Comparison of ENCODE assay signal across 33 cellular contexts in the genomic region with DNA sequence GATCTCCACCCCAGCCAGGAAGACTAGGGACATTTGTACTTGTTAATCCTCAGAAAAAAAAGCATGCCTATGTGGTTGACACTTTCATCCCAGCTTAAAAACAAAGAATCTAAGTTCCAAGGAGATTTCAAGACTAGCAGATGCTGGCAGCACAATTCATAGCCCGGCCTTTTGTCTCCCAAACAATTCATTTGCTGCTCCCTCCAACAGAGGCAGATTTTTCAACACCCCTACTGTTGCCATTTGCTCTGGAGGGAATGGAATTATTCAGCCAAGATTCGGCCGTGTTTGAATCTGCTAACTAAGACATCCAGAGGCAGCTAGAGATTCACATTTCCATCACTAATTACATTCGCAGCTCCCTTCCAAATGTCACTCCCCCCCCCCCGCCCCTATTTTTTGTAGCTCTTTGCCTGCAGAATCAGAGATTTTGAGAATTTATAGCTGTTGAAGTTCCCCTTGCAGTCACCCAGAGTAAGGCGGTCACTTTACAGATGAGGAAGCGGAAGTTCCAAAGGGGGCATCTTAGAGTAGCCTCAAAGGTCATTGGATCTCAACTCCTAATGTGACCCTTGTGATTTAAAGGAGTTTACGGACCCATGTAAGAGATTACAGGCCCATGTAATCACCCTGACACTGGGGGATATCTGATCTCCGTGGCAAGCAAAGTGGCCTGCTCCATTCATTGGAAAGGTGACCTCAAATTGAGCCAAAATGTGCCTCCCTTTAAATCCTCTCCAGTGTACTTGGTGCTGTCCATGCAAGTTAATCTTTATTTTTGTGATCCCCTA. TPM values are rescaled to one million over a fixed set of nuclear protein-coding genes. Genes with fewer than 3 reads are reported as not detected.
A peak's percentile ranks its signal among the peaks of the same experiment; 100 is the strongest.
DNase-seq lines count a peak whose midpoint lies in the region; ATAC-seq, FAIRE-seq and TF ChIP-seq lines count a peak whose summit lies in the region.
"Had no signal": no experiment of that assay in that cellular context is flagged by ENCODE, and none has a peak within 500 bp of the region (broad histone marks: within the 10 kb centered on the region; RNA-seq: fewer than 3 reads in every experiment).

No MANE protein-coding gene starts in this region.

- H3K4me3 ChIP-seq in K562: no peak overlapping the region
- H3K4me3 ChIP-seq: dorsolateral prefrontal cortex, Peyer's patch had no signal

- H3K36me3 Mint-ChIP-seq in activated naive CD4-positive, alpha-beta T cell treated with anti-CD3 and anti-CD28 coated beads, Interleukin-2, amount 50 U/mL, for 24 hours: peaks cover 2% of the 10 kb centered on the region
- H3K36me3 Mint-ChIP-seq in nephron (ENCODE audit: low read depth) (peaks cover 5% of the 10 kb centered on the region), endothelial cell (ENCODE audit: low read depth, unreplicated experiment) (no peaks in the 10 kb centered on the region)
- H3K36me3 Mint-ChIP-seq: activated naive CD4-positive, alpha-beta T cell treated with anti-CD3 and anti-CD28 coated beads, Interleukin-2, amount 10 ng/mL, durations not matched to agents 7 days and 5 days; CD4-positive, CD25-positive, alpha-beta regulatory T cell; stimulated activated effector memory CD8-positive, alpha-beta T cell treated with anti-CD3 and anti-CD28 coated beads, Interleukin-12 subunit alpha, Interleukin-12 subunit beta, amount 100 ng/mL, for 72 hours had no signal

- TF ChIP-seq EP300 in K562 (IDR thresholded peaks at IDR 0.05; ENCODE audit: low read length): no peak

- in situ Hi-C loops in K562 (cut with MboI): no loop called here

- H3K36me3 ChIP-seq in K562 (ENCODE audit: control insufficient read depth, insufficient read depth, low read length): no peaks in the 10 kb centered on the region
- H3K36me3 ChIP-seq: brain microvascular endothelial cell, Peyer's patch had no signal

- peaks cover 21 to 37% of the 10 kb centered on the region in 2 experiments for H3K4me1 ChIP-seq in K562 (replicated peaks in 1 of 2; ENCODE audit: control insufficient read depth in 2 of 2, insufficient read depth in 2 of 2, low read length in 2 of 2)

- BruUV-seq in K562 (replicated peaks; lab: Mats Ljungman, UMichigan): no TSS peak

- peak overlapping the region; percentile 41 for H3K27ac Mint-ChIP-seq in activated naive CD4-positive, alpha-beta T cell treated with anti-CD3 and anti-CD28 coated beads, Interleukin-2, amount 50 U/mL, for 24 hours
- H3K27ac Mint-ChIP-seq in nephron (peak overlapping the region in 2 of 3 experiments; percentile 6 to 14), endothelial cell (ENCODE audit: unreplicated experiment) (no peak overlapping the region)
- H3K27ac Mint-ChIP-seq: activated naive CD4-positive, alpha-beta T cell treated with anti-CD3 and anti-CD28 coated beads, Interleukin-2, amount 10 ng/mL, durations not matched to agents 7 days and 5 days; activated T-helper 17 cell treated with anti-CD3 and anti-CD28 coated beads, Interleukin-2, amount 50 U/mL, for 72 hours; stimulated activated effector memory CD8-positive, alpha-beta T cell treated with anti-CD3 and anti-CD28 coated beads, Interleukin-12 subunit alpha, Interleukin-12 subunit beta, amount 100 ng/mL, for 72 hours; T-helper 17 cell had no signal

- H3K9me3 Mint-ChIP-seq in activated naive CD4-positive, alpha-beta T cell treated with anti-CD3 and anti-CD28 coated beads, Interleukin-2, amount 50 U/mL, for 24 hours: no peaks in the 10 kb centered on the region
- H3K9me3 Mint-ChIP-seq in nephron: peaks cover 3% of the 10 kb centered on the region
- no peaks in the 10 kb centered on the region for H3K9me3 Mint-ChIP-seq in endothelial cell (ENCODE audit: unreplicated experiment)
- H3K9me3 Mint-ChIP-seq: activated T-helper 17 cell treated with anti-CD3 and anti-CD28 coated beads, Interleukin-2, amount 50 U/mL, for 72 hours; immature natural killer cell; stimulated activated effector memory CD8-positive, alpha-beta T cell treated with anti-CD3 and anti-CD28 coated beads, Interleukin-12 subunit alpha, Interleukin-12 subunit beta, amount 100 ng/mL, for 72 hours had no signal

- intact Hi-C loops in K562 (cut with micrococcal nuclease): loop anchor here (2.0 kb wide), 1 partner anchor 213 kb away; the partner anchor contains the start of gene UBE2L6

- ATAC-seq in K562 (peak; percentile 61), GM21619 (IDR thresholded peaks at IDR 0.05; ENCODE audit: unreplicated experiment) (no peak), GM18868 (IDR thresholded peaks at IDR 0.05; ENCODE audit: unreplicated experiment) (no peak)
- ATAC-seq: activated T-helper 17 cell treated with anti-CD3 and anti-CD28 coated beads, Interleukin-2, amount 50 U/mL, for 72 hours; left lobe of liver; stimulated activated effector memory CD8-positive, alpha-beta T cell treated with anti-CD3 and anti-CD28 coated beads, Interleukin-12 subunit alpha, Interleukin-12 subunit beta, amount 100 ng/mL, for 72 hours; T-helper 17 cell had no signal

- POLR2A ChIA-PET in K562 (lab: Yijun Ruan, JAX): interaction anchor here (0.6 to 1.7 kb wide), 5 partner anchors 10 to 47 kb away, joined by 3 to 5 read pairs (median 4); partner anchors contain the start of gene SSRP1

- H3K4me3 Mint-ChIP-seq in activated naive CD4-positive, alpha-beta T cell treated with anti-CD3 and anti-CD28 coated beads, Interleukin-2, amount 50 U/mL, for 24 hours: no peak overlapping the region
- H3K4me3 Mint-ChIP-seq in nephron (no peak overlapping the region), endothelial cell (ENCODE audit: unreplicated experiment) (no peak overlapping the region)
- H3K4me3 Mint-ChIP-seq: activated naive CD4-positive, alpha-beta T cell treated with anti-CD3 and anti-CD28 coated beads, Interleukin-2, amount 10 ng/mL, durations not matched to agents 7 days and 5 days; activated T-helper 17 cell treated with anti-CD3 and anti-CD28 coated beads, Interleukin-2, amount 50 U/mL, for 72 hours; CD4-positive, CD25-positive, alpha-beta regulatory T cell; immature natural killer cell; stimulated activated effector memory CD8-positive, alpha-beta T cell treated with anti-CD3 and anti-CD28 coated beads, Interleukin-12 subunit alpha, Interleukin-12 subunit beta, amount 100 ng/mL, for 72 hours; T-helper 17 cell had no signal

- no peak for TF ChIP-seq POLR2A in K562 (conservative IDR thresholded peaks at IDR 0.05)

- H3K4me1 Mint-ChIP-seq in activated naive CD4-positive, alpha-beta T cell treated with anti-CD3 and anti-CD28 coated beads, Interleukin-2, amount 50 U/mL, for 24 hours: peaks cover 9% of the 10 kb centered on the region
- H3K4me1 Mint-ChIP-seq in nephron: peaks cover 40% of the 10 kb centered on the region
- H3K4me1 Mint-ChIP-seq in endothelial cell (ENCODE audit: unreplicated experiment): no peaks in the 10 kb centered on the region
- H3K4me1 Mint-ChIP-seq: activated naive CD4-positive, alpha-beta T cell treated with anti-CD3 and anti-CD28 coated beads, Interleukin-2, amount 10 ng/mL, durations not matched to agents 7 days and 5 days; activated T-helper 17 cell treated with anti-CD3 and anti-CD28 coated beads, Interleukin-2, amount 50 U/mL, for 72 hours; stimulated activated effector memory CD8-positive, alpha-beta T cell treated with anti-CD3 and anti-CD28 coated beads, Interleukin-12 subunit alpha, Interleukin-12 subunit beta, amount 100 ng/mL, for 72 hours had no signal

- H4K20me1 ChIP-seq in K562 (replicated peaks; ENCODE audit: control insufficient read depth, insufficient read depth, low read length): no peaks in the 10 kb centered on the region

- CTCF ChIA-PET in K562 (lab: Yijun Ruan, JAX; ENCODE audit: low intra/inter-chr PET ratio): no interaction called here

- no peak for DNase-seq in activated naive CD4-positive, alpha-beta T cell treated with anti-CD3 and anti-CD28 coated beads, Interleukin-2, amount 50 U/mL, for 16 hours
- peak in 1 of 4 experiments; percentile 52 for DNase-seq in K562 (ENCODE audit: extremely low read depth in 1 of 4, low spot score in 3 of 4)
- DNase-seq in NCI-H1930 (lab: John Stamatoyannopoulos, UW): no peak
- DNase-seq in endothelial cell (ENCODE audit: low spot score): no peak
- DNase-seq: 8988T; activated CD4-positive, alpha-beta T cell treated with anti-CD3 and anti-CD28 coated beads for 48 hours; activated naive CD4-positive, alpha-beta T cell treated with anti-CD3 and anti-CD28 coated beads, Interleukin-2, amount 10 ng/mL, durations not matched to agents 7 days and 5 days; amniotic stem cell; brain microvascular endothelial cell; CD4-positive, CD25-positive, alpha-beta regulatory T cell; dorsolateral prefrontal cortex; hypothalamus; immature natural killer cell; mesenchymal stem cell; NCI-H1436; NCI-H226; NCI-H526 treated with DMSO at 0.1 percent for 48 hours; Peyer's patch; SHP77; T-helper 17 cell; trophoblast cell had no signal

- 11% methylated on average over 9 of the region's 9 CpGs for WGBS in K562 (ENCODE audit: insufficient coverage, low coverage, missing lambda C conversion rate)

- H2AFZ ChIP-seq in K562 (ENCODE audit: low read depth, low read length): peak overlapping the region; percentile 83

- peak overlapping the region in 1 of 2 experiments; percentile 23; a peak in 2 of 4 replicates for H3K9ac ChIP-seq in K562 (ENCODE audit: insufficient read depth in 1 of 2, low read depth in 2 of 2, low read length in 2 of 2)

- H3K9me1 ChIP-seq in K562 (ENCODE audit: control insufficient read depth, insufficient read depth, low read length): no peaks in the 10 kb centered on the region

- H3K79me2 ChIP-seq in K562 (ENCODE audit: control insufficient read depth, insufficient read depth, low read length): no peaks in the 10 kb centered on the region

- no peak for TF ChIP-seq RAD21 in K562 (CRISPR knock-in tag; conservative IDR thresholded peaks at IDR 0.05 in 1 of 2, IDR thresholded peaks at IDR 0.05 in 1 of 2)

- H3K27me3 ChIP-seq in K562 (ENCODE audit: control insufficient read depth in 2 of 2, insufficient read depth in 2 of 2, low read length in 2 of 2): no peaks in the 10 kb centered on the region
- H3K27me3 ChIP-seq: brain microvascular endothelial cell, dorsolateral prefrontal cortex, Peyer's patch had no signal

- peak overlapping the region; percentile 61 for H3K4me2 ChIP-seq in K562 (ENCODE audit: insufficient read depth, low read length)

- no peak for FAIRE-seq in K562 (lab: Jason Lieb, UNC)
- FAIRE-seq: H54 had no signal

- H3K27ac ChIP-seq in K562 (ENCODE audit: extremely low read depth, low read depth, low read length): peak overlapping the region; percentile 49; the same call in 1 of the 3 replicates
- H3K27ac ChIP-seq: brain microvascular endothelial cell, Peyer's patch, VCaP had no signal

- TF ChIP-seq CTCF in K562 (IDR thresholded peaks at IDR 0.05 in 2 of 3, conservative IDR thresholded peaks at IDR 0.05 in 1 of 3; ENCODE audit: insufficient read depth in 2 of 3, low read depth in 1 of 3, low read length in 3 of 3) (no peak), nephron (IDR thresholded peaks at IDR 0.05; ENCODE audit: unreplicated experiment in 3 of 3) (no peak), endothelial cell (IDR thresholded peaks at IDR 0.05; ENCODE audit: unreplicated experiment) (no peak)

- 0 out of 2 replicates have a peak, but pooled peaks cover 4% of the 10 kb centered on the region for H3K9me3 ChIP-seq in K562 (replicated peaks; ENCODE audit: control insufficient read depth, insufficient read depth, low read depth, low read length)
- H3K9me3 ChIP-seq: Peyer's patch had no signal

- H3K27me3 Mint-ChIP-seq in activated naive CD4-positive, alpha-beta T cell treated with anti-CD3 and anti-CD28 coated beads, Interleukin-2, amount 50 U/mL, for 24 hours: peaks cover 6% of the 10 kb centered on the region
- H3K27me3 Mint-ChIP-seq in nephron (ENCODE audit: low read depth) (peaks cover 12% of the 10 kb centered on the region), endothelial cell (ENCODE audit: unreplicated experiment) (peaks cover 4% of the 10 kb centered on the region)

RNA-seq across cellular contexts. Expression of gene P2RX3, which starts 15.5 kb away (rescaled TPM):
- not detected in 2 replicates for total RNA-seq in K562 (2011; cell fraction: chromatin; rRNA removed; ENCODE audit: low replicate concordance)
- not detected in 2 replicates for total RNA-seq in K562 (2011; cell fraction: nucleolus; rRNA removed)
- total RNA-seq in K562 (2011; cell fraction: nucleoplasm; rRNA removed): not detected in 2 replicates
- not detected in 2 replicates for total RNA-seq in K562 (2014; rRNA removed)
- not detected in 2 replicates for total RNA-seq in K562 (2014; rRNA removed; fragmentation: Illumina TruSeq; extraction: Trizol)
- total RNA-seq in K562 (2015; rRNA removed; fragmentation: Illumina TruSeq; extraction: Trizol): not detected in 2 replicates
- not detected in 2 replicates for total RNA-seq in K562 (2021)
- polyA plus RNA-seq in K562 (2011; rRNA removed): not detected in 2 replicates
- polyA plus RNA-seq in K562 (2011; cell fraction: cytosol; rRNA removed): 0.07 TPM in 1 of 2 replicates, not detected in the other
- polyA plus RNA-seq in K562 (2011; cell fraction: nucleus; rRNA removed): not detected in 2 replicates
- polyA plus RNA-seq in K562 (2012): not detected in 2 replicates
- not detected in 2 replicates for polyA plus RNA-seq in K562 (2014; fragmentation: Illumina TruSeq; extraction: Trizol)
- not detected for polyA plus RNA-seq in K562 (2014; fragmentation: Nextera tagmentation; extraction: Ambion mirVana)
- polyA plus RNA-seq in K562 (2014; rRNA removed): not detected in 2 replicates
- polyA minus RNA-seq in K562 (2011; rRNA and poly(A)+ RNA removed): not detected in 2 replicates
- polyA minus RNA-seq in K562 (2011; cell fraction: cytosol; rRNA and poly(A)+ RNA removed): not detected in 2 replicates
- polyA minus RNA-seq in K562 (2011; cell fraction: nucleus; rRNA and poly(A)+ RNA removed): not detected in 2 replicates
- 0.23 TPM for total RNA-seq in endothelial cell (ENCODE audit: unreplicated experiment)
- total RNA-seq: activated T-helper 17 cell treated with anti-CD3 and anti-CD28 coated beads, Interleukin-2, amount 50 U/mL, for 72 hours; CD4-positive, CD25-positive, alpha-beta regulatory T cell; cerebellum; omental fat pad; T-helper 17 cell had no signal
- polyA plus RNA-seq: CD4-positive, CD25-positive, alpha-beta regulatory T cell; immature natural killer cell had no signal

RNA-seq across cellular contexts. Expression of gene SSRP1, which starts 18.0 kb away (rescaled TPM):
- 63.0 and 84.0 TPM in 2 replicates for total RNA-seq in K562 (2011; cell fraction: chromatin; rRNA removed; ENCODE audit: low replicate concordance)
- 50.7 and 51.9 TPM in 2 replicates for total RNA-seq in K562 (2011; cell fraction: nucleolus; rRNA removed)
- 52.0 and 58.5 TPM in 2 replicates for total RNA-seq in K562 (2011; cell fraction: nucleoplasm; rRNA removed)
- total RNA-seq in K562 (2014; rRNA removed) (257 and 316 TPM in 2 replicates), K562 (2014; rRNA removed; fragmentation: Illumina TruSeq; extraction: Trizol) (216 and 243 TPM in 2 replicates), K562 (2015; rRNA removed; fragmentation: Illumina TruSeq; extraction: Trizol) (259 and 269 TPM in 2 replicates), K562 (2021) (224 and 245 TPM in 2 replicates), endothelial cell (ENCODE audit: unreplicated experiment) (134 TPM)
- polyA plus RNA-seq in K562 (2011; rRNA removed) (232 and 251 TPM in 2 replicates), K562 (2014; fragmentation: Illumina TruSeq; extraction: Trizol) (314 and 416 TPM in 2 replicates), K562 (2014; fragmentation: Nextera tagmentation; extraction: Ambion mirVana) (10 to 100 TPM; 91.1 to 96.0 TPM), K562 (2014; rRNA removed) (224 and 238 TPM in 2 replicates)
- polyA plus RNA-seq in K562 (2011; cell fraction: cytosol; rRNA removed): 291 and 330 TPM in 2 replicates
- 122 and 133 TPM in 2 replicates for polyA plus RNA-seq in K562 (2011; cell fraction: nucleus; rRNA removed)
- 172 and 211 TPM in 2 replicates for polyA plus RNA-seq in K562 (2012)
- polyA minus RNA-seq in K562 (2011; rRNA and poly(A)+ RNA removed): 224 and 271 TPM in 2 replicates
- polyA minus RNA-seq in K562 (2011; cell fraction: cytosol; rRNA and poly(A)+ RNA removed): 164 and 173 TPM in 2 replicates
- polyA minus RNA-seq in K562 (2011; cell fraction: nucleus; rRNA and poly(A)+ RNA removed): 25.0 and 46.5 TPM in 2 replicates

RNA-seq across cellular contexts. Expression of gene PRG3, which starts 27.3 kb away (rescaled TPM):
- not detected in 2 replicates for total RNA-seq in K562 (2011; cell fraction: chromatin; rRNA removed; ENCODE audit: low replicate concordance)
- total RNA-seq in K562 (2011; cell fraction: nucleolus; rRNA removed): not detected in 2 replicates
- not detected in 2 replicates for total RNA-seq in K562 (2011; cell fraction: nucleoplasm; rRNA removed)
- not detected in 2 replicates for total RNA-seq in K562 (2014; rRNA removed)
- total RNA-seq in K562 (2014; rRNA removed; fragmentation: Illumina TruSeq; extraction: Trizol): not detected in 2 replicates
- 0.18 TPM in 1 of 2 replicates, not detected in the other for total RNA-seq in K562 (2015; rRNA removed; fragmentation: Illumina TruSeq; extraction: Trizol)
- not detected in 2 replicates for total RNA-seq in K562 (2021)
- polyA plus RNA-seq in K562 (2011; rRNA removed): not detected in 2 replicates
- polyA plus RNA-seq in K562 (2011; cell fraction: cytosol; rRNA removed): 0.07 TPM in 1 of 2 replicates, not detected in the other
- not detected in 2 replicates for polyA plus RNA-seq in K562 (2011; cell fraction: nucleus; rRNA removed)
- polyA plus RNA-seq in K562 (2012): not detected in 2 replicates
- polyA plus RNA-seq in K562 (2014; fragmentation: Illumina TruSeq; extraction: Trizol): not detected in 2 replicates
- polyA plus RNA-seq in K562 (2014; fragmentation: Nextera tagmentation; extraction: Ambion mirVana): under 1 TPM; 0.38 to 0.55 TPM
- polyA plus RNA-seq in K562 (2014; rRNA removed): not detected in 2 replicates
- polyA minus RNA-seq in K562 (2011; rRNA and poly(A)+ RNA removed): not detected in 2 replicates
- not detected in 2 replicates for polyA minus RNA-seq in K562 (2011; cell fraction: cytosol; rRNA and poly(A)+ RNA removed)
- polyA minus RNA-seq in K562 (2011; cell fraction: nucleus; rRNA and poly(A)+ RNA removed): not detected in 2 replicates
- total RNA-seq in endothelial cell (ENCODE audit: unreplicated experiment): not detected
- total RNA-seq: activated T-helper 17 cell treated with anti-CD3 and anti-CD28 coated beads, Interleukin-2, amount 50 U/mL, for 72 hours; CD4-positive, CD25-positive, alpha-beta regulatory T cell; cerebellum; dorsolateral prefrontal cortex; left lobe of liver; omental fat pad; Peyer's patch; subcutaneous adipose tissue; T-helper 17 cell had no signal
- polyA plus RNA-seq: CD4-positive, CD25-positive, alpha-beta regulatory T cell; immature natural killer cell had no signal

RNA-seq across cellular contexts. Expression of gene TNKS1BP1, which starts 28.9 kb away (rescaled TPM):
- total RNA-seq in K562 (2011; cell fraction: chromatin; rRNA removed; ENCODE audit: low replicate concordance): 28.6 and 47.8 TPM in 2 replicates
- 20.5 and 22.4 TPM in 2 replicates for total RNA-seq in K562 (2011; cell fraction: nucleolus; rRNA removed)
- total RNA-seq in K562 (2011; cell fraction: nucleoplasm; rRNA removed): 30.6 and 31.7 TPM in 2 replicates
- total RNA-seq in K562 (2014; rRNA removed): 16.2 and 20.2 TPM in 2 replicates
- 10.9 and 11.2 TPM in 2 replicates for total RNA-seq in K562 (2014; rRNA removed; fragmentation: Illumina TruSeq; extraction: Trizol)
- 8.0 and 10.3 TPM in 2 replicates for total RNA-seq in K562 (2015; rRNA removed; fragmentation: Illumina TruSeq; extraction: Trizol)
- total RNA-seq in K562 (2021): 35.0 and 47.2 TPM in 2 replicates
- polyA plus RNA-seq in K562 (2011; rRNA removed): 7.3 and 14.1 TPM in 2 replicates
- 11.4 and 12.5 TPM in 2 replicates for polyA plus RNA-seq in K562 (2011; cell fraction: cytosol; rRNA removed)
- polyA plus RNA-seq in K562 (2011; cell fraction: nucleus; rRNA removed): 34.2 and 50.1 TPM in 2 replicates
- 17.5 and 28.9 TPM in 2 replicates for polyA plus RNA-seq in K562 (2012)
- polyA plus RNA-seq in K562 (2014; fragmentation: Illumina TruSeq; extraction: Trizol): 29.9 and 31.4 TPM in 2 replicates
- polyA plus RNA-seq in K562 (2014; fragmentation: Nextera tagmentation; extraction: Ambion mirVana): 1 to 10 TPM; 1.1 to 1.2 TPM
- polyA plus RNA-seq in K562 (2014; rRNA removed): 19.5 and 23.8 TPM in 2 replicates
- polyA minus RNA-seq in K562 (2011; rRNA and poly(A)+ RNA removed): 13.6 and 14.5 TPM in 2 replicates
- 13.8 and 18.3 TPM in 2 replicates for polyA minus RNA-seq in K562 (2011; cell fraction: cytosol; rRNA and poly(A)+ RNA removed)
- 8.2 and 11.6 TPM in 2 replicates for polyA minus RNA-seq in K562 (2011; cell fraction: nucleus; rRNA and poly(A)+ RNA removed)
- total RNA-seq in endothelial cell (ENCODE audit: unreplicated experiment): 122 TPM

RNA-seq across cellular contexts. Expression of gene PRG2, which starts 36.8 kb away (rescaled TPM):
- 1.2 and 1.9 TPM in 2 replicates for total RNA-seq in K562 (2011; cell fraction: chromatin; rRNA removed; ENCODE audit: low replicate concordance)
- 0.50 and 0.92 TPM in 2 replicates for total RNA-seq in K562 (2011; cell fraction: nucleolus; rRNA removed)
- 1.4 and 1.8 TPM in 2 replicates for total RNA-seq in K562 (2011; cell fraction: nucleoplasm; rRNA removed)
- 18.5 and 33.0 TPM in 2 replicates for total RNA-seq in K562 (2014; rRNA removed)
- total RNA-seq in K562 (2014; rRNA removed; fragmentation: Illumina TruSeq; extraction: Trizol): 23.6 and 29.8 TPM in 2 replicates
- total RNA-seq in K562 (2015; rRNA removed; fragmentation: Illumina TruSeq; extraction: Trizol): 44.8 and 50.1 TPM in 2 replicates
- total RNA-seq in K562 (2021): 16.4 and 30.5 TPM in 2 replicates
- 1.8 and 7.2 TPM in 2 replicates for polyA plus RNA-seq in K562 (2011; rRNA removed)
- polyA plus RNA-seq in K562 (2011; cell fraction: cytosol; rRNA removed): 2.2 and 5.4 TPM in 2 replicates
- polyA plus RNA-seq in K562 (2011; cell fraction: nucleus; rRNA removed): 1.0 and 2.0 TPM in 2 replicates
- polyA plus RNA-seq in K562 (2012): 39.0 and 49.3 TPM in 2 replicates
- 23.3 and 24.4 TPM in 2 replicates for polyA plus RNA-seq in K562 (2014; fragmentation: Illumina TruSeq; extraction: Trizol)
- polyA plus RNA-seq in K562 (2014; fragmentation: Nextera tagmentation; extraction: Ambion mirVana): 10 to 100 TPM; 42.9 to 78.0 TPM
- polyA plus RNA-seq in K562 (2014; rRNA removed): 26.6 and 31.8 TPM in 2 replicates
- 0.21 and 1.1 TPM in 2 replicates for polyA minus RNA-seq in K562 (2011; rRNA and poly(A)+ RNA removed)
- polyA minus RNA-seq in K562 (2011; cell fraction: cytosol; rRNA and poly(A)+ RNA removed): not detected in 2 replicates
- polyA minus RNA-seq in K562 (2011; cell fraction: nucleus; rRNA and poly(A)+ RNA removed): 0.56 TPM in 1 of 2 replicates, not detected in the other
- not detected for total RNA-seq in endothelial cell (ENCODE audit: unreplicated experiment)
- total RNA-seq: CD4-positive, CD25-positive, alpha-beta regulatory T cell; Peyer's patch had no signal
